Comparison of ENCODE assay signal across 8 cellular contexts in genomic region chr9:93452710-93453046, GRCh38. TPM values are rescaled to one million over a fixed set of nuclear protein-coding genes. Genes with fewer than 3 reads are reported as not detected.
DNase-seq lines count a peak whose midpoint lies in the region; ATAC-seq and TF ChIP-seq lines count a peak whose summit lies in the region.

No MANE protein-coding gene starts in this region.

- in situ Hi-C loops in mammary epithelial cell (cut with MboI; ENCODE audit: low sequenced_read_pairs in 2 of 2), result no loop called here
- in situ Hi-C loops in G401 (cut with HindIII; ENCODE audit: low sequenced_read_pairs), result no loop called here

- TF ChIP-seq CTCF in OCI-LY3 (IDR thresholded peaks at IDR 0.05; ENCODE audit: low read depth, low read length) (no peak), mammary epithelial cell (conservative IDR thresholded peaks at IDR 0.05 in 1 of 2, IDR thresholded peaks at IDR 0.05 in 1 of 2; ENCODE audit: extremely low read depth in 1 of 2, insufficient read depth in 1 of 2, low read depth in 1 of 2, low read length in 2 of 2) (no peak), right lobe of liver (IDR thresholded peaks at IDR 0.05) (no peak)

- H3K27ac ChIP-seq in OCI-LY3 (ENCODE audit: low read length) (peak overlapping the region; percentile 60), mammary epithelial cell (ENCODE audit: insufficient read depth, low read depth, low read length) (peak overlapping the region; percentile 76), right lobe of liver (peak overlapping the region; percentile 71 to 92 (median 90)), temporal lobe (ENCODE audit: low read depth, low read length) (peak overlapping the region; percentile 78)

- DNase-seq in ELR (ENCODE audit: low read depth) (peak; percentile 42), mammary epithelial cell (peak; percentile 22), right lobe of liver (peak in 2 of 3 donors; percentile 49 to 56), kidney glomerular epithelial cell (lab: John Stamatoyannopoulos, UW) (no peak), G401 (ENCODE audit: low spot score) (no peak)

- ATAC-seq in right lobe of liver (peak; percentile 31 to 45 (median 36)), HG02852 (IDR thresholded peaks at IDR 0.05; ENCODE audit: unreplicated experiment) (no peak)

- dilution Hi-C loops in mammary epithelial cell (cut with HindIII; ENCODE audit: low sequenced_read_pairs), result no loop called here

- H3K4me2 ChIP-seq in OCI-LY3 (ENCODE audit: low read length), result peak overlapping the region; percentile 88
- peak overlapping the region; percentile 81 for H3K4me2 ChIP-seq in mammary epithelial cell (ENCODE audit: insufficient read depth, low read depth, low read length)

- H3K27me3 ChIP-seq in OCI-LY3 (ENCODE audit: low read depth, low read length), result no peaks in the 10 kb centered on the region
- no peaks in the 10 kb centered on the region for H3K27me3 ChIP-seq in mammary epithelial cell (ENCODE audit: insufficient read depth, low read length)
- no peaks in the 10 kb centered on the region for H3K27me3 ChIP-seq in right lobe of liver

- peak overlapping the region; percentile 88 for H3K9ac ChIP-seq in OCI-LY3 (ENCODE audit: low read length)
- H3K9ac ChIP-seq in mammary epithelial cell (ENCODE audit: insufficient read depth, low read length), result peak overlapping the region; percentile 82

- no peak for TF ChIP-seq POLR2A in right lobe of liver (IDR thresholded peaks at IDR 0.05)

- CTCF ChIA-PET in mammary epithelial cell (lab: Charles Lee; ENCODE audit: low non-redundant PET), result no interaction called here

- H3K4me3 ChIP-seq in OCI-LY3 (ENCODE audit: low read length), result peak overlapping the region; percentile 81
- peak overlapping the region; percentile 75 to 90 (median 84) for H3K4me3 ChIP-seq in mammary epithelial cell (replicated peaks in 1 of 3; ENCODE audit: insufficient read depth in 1 of 3, low read depth in 2 of 3, low read length in 3 of 3)
- H3K4me3 ChIP-seq in right lobe of liver, result peak overlapping the region; percentile 83 to 95 (median 86)

- H3K36me3 ChIP-seq in OCI-LY3 (replicated peaks; ENCODE audit: low read depth, low read length), result peaks cover 27% of the 10 kb centered on the region
- H3K36me3 ChIP-seq in mammary epithelial cell (ENCODE audit: insufficient read depth, low read length), result peaks cover 5% of the 10 kb centered on the region
- peaks cover 0 to 19% (median 9%) of the 10 kb centered on the region in 4 donors for H3K36me3 ChIP-seq in right lobe of liver

- no peaks in the 10 kb centered on the region for H3K9me3 ChIP-seq in OCI-LY3 (ENCODE audit: insufficient read depth, low read length)
- no peaks in the 10 kb centered on the region for H3K9me3 ChIP-seq in mammary epithelial cell (replicated peaks; ENCODE audit: insufficient read depth, low read length)
- no peaks in the 10 kb centered on the region for H3K9me3 ChIP-seq in right lobe of liver

- H3K79me2 ChIP-seq in OCI-LY3 (ENCODE audit: low read length) (peaks cover 72% of the 10 kb centered on the region), mammary epithelial cell (ENCODE audit: insufficient read depth, low read length) (peaks cover 78% of the 10 kb centered on the region)

- H2AFZ ChIP-seq in OCI-LY3 (ENCODE audit: low read depth, low read length) (no peak overlapping the region), mammary epithelial cell (ENCODE audit: low read depth, low read length) (peak overlapping the region; percentile 85)

- H3K4me1 ChIP-seq in OCI-LY3 (ENCODE audit: low read length) (peaks cover 28% of the 10 kb centered on the region), mammary epithelial cell (ENCODE audit: insufficient read depth, low read length) (peaks cover 14% of the 10 kb centered on the region), right lobe of liver (peaks cover 0 to 32% (median 15%) of the 10 kb centered on the region in 4 donors)

- 4% methylated on average over 8 of the region's 10 CpGs for WGBS in mammary epithelial cell (ENCODE audit: low coverage, missing lambda C conversion rate)
- 0% methylated on average over 6 of the region's 10 CpGs for WGBS in right lobe of liver (ENCODE audit: insufficient coverage, low coverage, low lambda C conversion rate, missing lambda C conversion rate)

- H4K20me1 ChIP-seq in OCI-LY3 (ENCODE audit: insufficient read depth, low read length) (peaks cover 31% of the 10 kb centered on the region), mammary epithelial cell (ENCODE audit: insufficient read depth, low read length) (no peaks in the 10 kb centered on the region)

- intact Hi-C loops in mammary epithelial cell (cut with micrococcal nuclease), result loop anchor here (2.0 to 5.0 kb wide), 3 partner anchors 40 to 320 kb away; no protein-coding TSS in a partner anchor
- intact Hi-C loops in right lobe of liver (cut with DNase I), result no loop called here

- BruUV-seq in mammary epithelial cell (replicated peaks; lab: Mats Ljungman, UMichigan), result no TSS peak

RNA-seq across cellular contexts. Expression of gene FAM120AOS, which starts 0.7 kb away (rescaled TPM):
- 10 to 100 TPM; 29.3 to 32.5 TPM for total RNA-seq in mammary epithelial cell
- polyA plus RNA-seq in mammary epithelial cell, result 22.2 TPM
- polyA minus RNA-seq in mammary epithelial cell, result 2.9 TPM
- 10 to 100 TPM; 14.4 to 20.8 (median 17.9) TPM for total RNA-seq in right lobe of liver
- total RNA-seq in temporal lobe, result 20.9 TPM
- total RNA-seq in G401 (2014; rRNA removed; shearing (Covaris generic)), result 60.9 and 70.7 TPM in 2 replicates

RNA-seq across cellular contexts. Expression of gene FAM120A, which starts 1.2 kb away (rescaled TPM):
- 100 to 1,000 TPM; 100 to 116 TPM for total RNA-seq in mammary epithelial cell
- polyA plus RNA-seq in mammary epithelial cell, result 84.7 TPM
- polyA minus RNA-seq in mammary epithelial cell, result 168 TPM
- total RNA-seq in right lobe of liver, result 10 to 100 TPM; 61.9 to 92.1 (median 76.0) TPM
- total RNA-seq in temporal lobe, result 37.6 TPM
- total RNA-seq in G401 (2014; rRNA removed; shearing (Covaris generic)), result 37.6 and 38.9 TPM in 2 replicates

Comparison
In these comparisons a context has a peak if more than half of its experiments do, and no peak if none do; other contexts are left out.
1. DNase-seq: peak in ELR (single experiment), mammary epithelial cell (single experiment) and right lobe of liver (2 of 3); none in kidney glomerular epithelial cell (single experiment) and G401 (single experiment).
2. Peak in every context shown above with its lines, with median percentiles within 50 percentile points of each other: H3K27ac ChIP-seq and H3K4me3 ChIP-seq.